In the genomic region with DNA sequence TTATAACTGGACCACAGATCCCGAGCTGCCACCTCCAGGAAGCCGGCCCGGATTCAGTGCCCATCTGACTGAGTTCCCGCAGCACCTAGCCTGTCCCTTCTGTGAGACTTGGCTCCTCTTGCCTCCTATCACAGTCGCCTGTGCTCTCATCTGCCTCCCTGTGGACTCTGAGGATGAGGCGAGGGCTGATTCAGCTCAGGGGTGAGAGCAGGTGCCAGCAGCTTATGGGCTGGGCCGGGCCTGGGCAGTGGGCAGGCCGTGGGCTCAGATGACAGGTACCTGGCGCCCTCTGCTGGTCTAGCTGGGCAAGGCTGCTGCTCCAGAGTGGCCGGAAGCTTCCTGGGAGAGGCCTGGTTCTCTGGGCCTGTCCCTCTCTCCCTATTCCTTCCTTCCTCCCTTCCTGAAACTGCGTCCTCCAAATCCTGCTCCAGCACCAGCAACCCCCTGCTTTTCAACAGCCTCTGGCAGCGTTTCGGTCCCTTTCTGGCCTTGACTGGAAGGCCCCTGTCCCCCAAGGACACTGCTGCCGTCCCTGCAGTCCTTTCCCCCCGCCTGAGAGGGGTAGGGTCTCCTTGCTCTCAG, we compare ENCODE assay signal across 8 cellular contexts. TPM values are rescaled to one million over a fixed set of nuclear protein-coding genes. Genes with fewer than 3 reads are reported as not detected.
A peak's percentile ranks its signal among the peaks of the same experiment; 100 is the strongest.
DNase-seq lines count a peak whose midpoint lies in the region; ATAC-seq and TF ChIP-seq lines count a peak whose summit lies in the region.

No MANE protein-coding gene starts in this region.

- intact Hi-C loops in Calu3 (cut with micrococcal nuclease; ENCODE audit: unreplicated experiment) (loop anchor here (1.0 kb wide), 2 partner anchors 72 to 77 kb away; no protein-coding TSS in a partner anchor), ovary (cut with DNase I) (no loop called here), transverse colon (cut with DNase I; ENCODE audit: low total_unique reads) (no loop called here)

- no peaks in the 10 kb centered on the region for H3K9me3 Mint-ChIP-seq in Calu3 (ENCODE audit: low read depth, unreplicated experiment)

- DNase-seq in Calu3 = peak; percentile 94
- DNase-seq in MG63 = peak; percentile 94
- DNase-seq in RWPE2 (ENCODE audit: low spot score) = peak; percentile 89
- DNase-seq in activated naive CD4-positive, alpha-beta T cell (lab: John Stamatoyannopoulos, UW) = peak; percentile 27 to 51 (median 34)
- peak; percentile 49 for DNase-seq in globus pallidus (ENCODE audit: low spot score)
- peak; percentile 36 to 82 (median 56) for DNase-seq in ovary
- peak; percentile 92 for DNase-seq in transverse colon

- peaks cover 36% of the 10 kb centered on the region for H3K27me3 Mint-ChIP-seq in Calu3 (ENCODE audit: unreplicated experiment)

- no peaks in the 10 kb centered on the region for H3K9me3 ChIP-seq in MG63
- no peaks in the 10 kb centered on the region for H3K9me3 ChIP-seq in RWPE2 (ENCODE audit: severe bottlenecking)
- H3K9me3 ChIP-seq in ovary = no peaks in the 10 kb centered on the region
- no peaks in the 10 kb centered on the region for H3K9me3 ChIP-seq in transverse colon

- no peak overlapping the region for H3K4me3 Mint-ChIP-seq in Calu3 (ENCODE audit: low read depth, unreplicated experiment)

- no peak for TF ChIP-seq POLR2A in ovary (IDR thresholded peaks at IDR 0.05)
- TF ChIP-seq POLR2A in transverse colon (IDR thresholded peaks at IDR 0.05) = no peak

- ATAC-seq in GM21786 (IDR thresholded peaks at IDR 0.05; ENCODE audit: unreplicated experiment) = peak; percentile 83
- peak; percentile 100 for ATAC-seq in RWPE2 (ENCODE audit: low read depth)

- no peak overlapping the region for H3K4me3 ChIP-seq in MG63
- H3K4me3 ChIP-seq in RWPE2 (ENCODE audit: severe bottlenecking) = no peak overlapping the region
- H3K4me3 ChIP-seq in ovary = no peak overlapping the region
- no peak overlapping the region for H3K4me3 ChIP-seq in transverse colon

- no peaks in the 10 kb centered on the region for H3K36me3 ChIP-seq in MG63
- no peaks in the 10 kb centered on the region for H3K36me3 ChIP-seq in RWPE2 (ENCODE audit: low read depth)
- H3K36me3 ChIP-seq in ovary = no peaks in the 10 kb centered on the region
- no peaks in the 10 kb centered on the region for H3K36me3 ChIP-seq in transverse colon

- no peak for TF ChIP-seq EP300 in ovary (IDR thresholded peaks at IDR 0.05)
- TF ChIP-seq EP300 in transverse colon (IDR thresholded peaks at IDR 0.05; ENCODE audit: low read depth) = no peak

- WGBS in ovary, 3 donors = 29 to 42% (median 34%) methylated on average over 15 of the region's 15 CpGs
- 42 to 100% methylated on average over 1 to 15 of the region's 15 CpGs for WGBS in transverse colon (ENCODE audit: low coverage in 1 of 2), 2 donors

- H3K4me1 ChIP-seq in RWPE2 (ENCODE audit: insufficient read depth, poor library complexity, severe bottlenecking) = no peaks in the 10 kb centered on the region
- H3K4me1 ChIP-seq in ovary (ENCODE audit: insufficient read depth) = no peaks in the 10 kb centered on the region
- no peaks in the 10 kb centered on the region for H3K4me1 ChIP-seq in transverse colon

- peaks cover 24% of the 10 kb centered on the region for H3K4me1 Mint-ChIP-seq in Calu3 (ENCODE audit: low read depth, unreplicated experiment)

- H3K27ac Mint-ChIP-seq in Calu3 (ENCODE audit: unreplicated experiment) = no peak overlapping the region

- TF ChIP-seq CTCF in Calu3 (IDR thresholded peaks at IDR 0.05; ENCODE audit: unreplicated experiment) (peak; percentile 94), RWPE2 (IDR thresholded peaks at IDR 0.05; ENCODE audit: poor library complexity, severe bottlenecking) (peak; percentile 95), ovary (IDR thresholded peaks at IDR 0.05) (peak in 2 of 3 donors; percentile 19), transverse colon (IDR thresholded peaks at IDR 0.05) (peak; percentile 72 to 91 (median 82))

- in situ Hi-C loops in transverse colon (cut with MboI; ENCODE audit: low pct_ligation_motif_present in 1 of 4, low pct_unique_long_range_greater_than_20kb in 1 of 4, low sequenced_read_pairs in 3 of 4) = no loop called here

- CTCF ChIA-PET in Calu3 (lab: Charles Lee) = interaction anchor here (0.6 to 2.1 kb wide), 26 partner anchors 9 to 215 kb away, joined by 3 to 93 read pairs (median 4); partner anchors contain the start of genes DHCR24 and PCSK9

- no peak overlapping the region for H3K27ac ChIP-seq in RWPE2 (ENCODE audit: poor library complexity, severe bottlenecking)
- H3K27ac ChIP-seq in ovary = no peak overlapping the region
- H3K27ac ChIP-seq in transverse colon = no peak overlapping the region

- no peaks in the 10 kb centered on the region for H3K36me3 Mint-ChIP-seq in Calu3 (ENCODE audit: insufficient read depth, unreplicated experiment)

- no peaks in the 10 kb centered on the region for H3K27me3 ChIP-seq in MG63
- H3K27me3 ChIP-seq in RWPE2 (ENCODE audit: insufficient read depth, poor library complexity, severe bottlenecking) = no peaks in the 10 kb centered on the region
- H3K27me3 ChIP-seq in ovary = no peaks in the 10 kb centered on the region
- H3K27me3 ChIP-seq in transverse colon = peaks cover 6% of the 10 kb centered on the region

- BruUV-seq in Calu3 (replicated peaks; lab: Mats Ljungman, UMichigan) = no TSS peak

RNA-seq across cellular contexts. Expression of gene PCSK9, which starts 17.3 kb away (rescaled TPM):
- 31.8 and 41.6 TPM in 2 replicates for total RNA-seq in Calu3 (2022)
- total RNA-seq in MG63 (2014; rRNA removed; shearing (Covaris generic); ENCODE audit: low replicate concordance) = not detected in 2 replicates
- under 1 TPM in 3 of 7 donors, not detected in 4; 0.12 to 0.52 (median 0.48) TPM for total RNA-seq in ovary
- polyA plus RNA-seq in ovary = under 1 TPM in 1 of 2 donors, not detected in 1; 0.01 TPM
- 10 to 100 TPM in 1 of 4 donors, 1 to 10 TPM in 2, not detected in 1; 1.9 to 18.9 (median 2.6) TPM for total RNA-seq in transverse colon

RNA-seq across cellular contexts. Expression of gene BSND, which starts 23.3 kb away (rescaled TPM):
- total RNA-seq in Calu3 (2022) (not detected in 2 replicates), ovary (under 1 TPM in 2 of 7 donors, not detected in 5; 0.10 to 0.46 TPM), transverse colon (not detected)
- not detected in 2 replicates for total RNA-seq in MG63 (2014; rRNA removed; shearing (Covaris generic); ENCODE audit: low replicate concordance)
- under 1 TPM in 1 of 2 donors, not detected in 1; 0.10 TPM for polyA plus RNA-seq in ovary

RNA-seq across cellular contexts. Expression of gene TMEM61, which starts 41.6 kb away (rescaled TPM):
- 0.45 TPM in 1 of 2 replicates, not detected in the other for total RNA-seq in Calu3 (2022)
- total RNA-seq in MG63 (2014; rRNA removed; shearing (Covaris generic); ENCODE audit: low replicate concordance) = not detected in 2 replicates
- 1 to 10 TPM in 2 of 7 donors, under 1 TPM in 3, not detected in 2; 0.22 to 2.9 (median 0.60) TPM for total RNA-seq in ovary
- polyA plus RNA-seq in ovary = under 1 TPM in 1 of 2 donors, not detected in 1; 0.63 TPM
- total RNA-seq in transverse colon = 10 to 100 TPM in 1 of 4 donors, 1 to 10 TPM in 3; 7.1 to 24.8 (median 8.5) TPM

Comparison
In these comparisons a context has a peak if more than half of its experiments do, and no peak if none do; other contexts are left out.
1. DNase-seq: peak in every context shown above with its lines; median percentile 94 in Calu3; 94 in MG63; 92 in transverse colon; 89 in RWPE2; 56 in ovary; 49 in globus pallidus; 34 in activated naive CD4-positive, alpha-beta T cell.
2. CTCF ChIP-seq: peak in every context shown above with its lines; median percentile 95 in RWPE2; 94 in Calu3; 82 in transverse colon; 19 in ovary.